30 cellular contexts compared by ENCODE assay signal in genomic region chr7:37392673-37393017, GRCh38. TPM values are rescaled to one million over a fixed set of nuclear protein-coding genes. Genes with fewer than 3 reads are reported as not detected.
DNase-seq lines count a peak whose midpoint lies in the region; ATAC-seq, FAIRE-seq and TF ChIP-seq lines count a peak whose summit lies in the region.
"Had no signal": no experiment of that assay in that cellular context is flagged by ENCODE, and none has a peak within 500 bp of the region (broad histone marks: within the 10 kb centered on the region; RNA-seq: fewer than 3 reads in every experiment).

No MANE protein-coding gene starts in this region.

- peak overlapping the region; percentile 31 to 89 (median 55) for H3K4me2 ChIP-seq in BLaER1 treated with 17β-estradiol and CSF1 and Interleukin-3, amounts not matched to agents 10 nM and 100 nM
- peak overlapping the region; percentile 18 for H3K4me2 ChIP-seq in neural progenitor cell
- H3K4me2 ChIP-seq: GM23338, smooth muscle cell had no signal

- H3K36me3 Mint-ChIP-seq in IgD-negative memory B cell (peaks cover 2% of the 10 kb centered on the region), neural progenitor cell (no peaks in the 10 kb centered on the region)
- H3K36me3 Mint-ChIP-seq: immature natural killer cell, mesothelial cell of epicardium, natural killer cell had no signal

- no peak overlapping the region for H3K4me3 ChIP-seq in BLaER1 treated with 17β-estradiol and CSF1 and Interleukin-3, amounts not matched to agents 10 nM and 100 nM
- H3K4me3 ChIP-seq in dorsolateral prefrontal cortex = no peak overlapping the region
- H3K4me3 ChIP-seq in neural progenitor cell = no peak overlapping the region
- H3K4me3 ChIP-seq: breast epithelium, colonic mucosa, esophagus muscularis mucosa, GM23338, left lung, smooth muscle cell had no signal

- no peaks in the 10 kb centered on the region; a peak in 1 of 22 replicates for H3K9me3 ChIP-seq in BLaER1 treated with 17β-estradiol and CSF1 and Interleukin-3, amounts not matched to agents 10 nM and 100 nM (replicated peaks in 1 of 11)
- H3K9me3 ChIP-seq in neural progenitor cell (ENCODE audit: low read depth) = no peaks in the 10 kb centered on the region
- H3K9me3 ChIP-seq: breast epithelium, Caco-2, colonic mucosa, esophagus muscularis mucosa, left lung had no signal

- H2AFZ ChIP-seq in neural progenitor cell (replicated peaks) = no peak overlapping the region
- H2AFZ ChIP-seq: GM23338 had no signal

- intact Hi-C loops in dorsolateral prefrontal cortex (cut with DNase I) (no loop called here), head of caudate nucleus (cut with DNase I) (no loop called here)

- FAIRE-seq in frontal cortex (lab: Jason Lieb, UNC) = no peak

- TF ChIP-seq CTCF in dorsolateral prefrontal cortex (IDR thresholded peaks at IDR 0.05 in 54 of 56, conservative IDR thresholded peaks at IDR 0.05 in 2 of 56; ENCODE audit: low read depth in 1 of 56, partially characterized antibody in 56 of 56) (no peak), neural progenitor cell (IDR thresholded peaks at IDR 0.05) (no peak)

- no peak overlapping the region for H3K4me3 Mint-ChIP-seq in IgD-negative memory B cell
- H3K4me3 Mint-ChIP-seq in neural progenitor cell = no peak overlapping the region
- H3K4me3 Mint-ChIP-seq: activated CD8-positive, alpha-beta T cell treated with anti-CD3 and anti-CD28 coated beads, Interleukin-2, amount 10 ng/mL, durations not matched to agents 7 days and 5 days; GM23338; immature natural killer cell; mesothelial cell of epicardium; natural killer cell had no signal

- no peak for ATAC-seq in GM21717 (IDR thresholded peaks at IDR 0.05; ENCODE audit: unreplicated experiment)
- ATAC-seq: activated CD8-positive, alpha-beta T cell treated with anti-CD3 and anti-CD28 coated beads, Interleukin-2, amount 10 ng/mL, durations not matched to agents 7 days and 5 days; GM23338 had no signal

- DNase-seq in dorsolateral prefrontal cortex (no peak), neural progenitor cell (ENCODE audit: low spot score) (no peak), ecto neural progenitor cell (ENCODE audit: low spot score) (no peak), head of caudate nucleus (no peak), frontal cortex (ENCODE audit: low spot score in 2 of 2) (no peak)
- DNase-seq: ACHN; activated CD4-positive, CD25-positive, alpha-beta regulatory T cell treated with anti-CD3 and anti-CD28 coated beads, Interleukin-2, amount 50 U/mL, for 72 hours; activated CD8-positive, alpha-beta T cell treated with anti-CD3 and anti-CD28 coated beads, Interleukin-2, amount 10 ng/mL, durations not matched to agents 7 days and 5 days; activated effector memory CD4-positive, alpha-beta T cell treated with anti-CD3 and anti-CD28 coated beads, Interleukin-2, amount 50 U/mL, for 16 hours; activated T-cell treated with anti-CD3 and anti-CD28 coated beads for 4 hours; Caco-2; colonic mucosa; DMS79; foreskin melanocyte; immature natural killer cell; left lung; natural killer cell; NCI-H146; NCI-H446; NCI-H82; T-helper 1 cell had no signal

- peaks cover 0 to 10% (median 0%) of the 10 kb centered on the region in 11 experiments; a peak in 2 of 22 replicates for H4K20me1 ChIP-seq in BLaER1 treated with 17β-estradiol and CSF1 and Interleukin-3, amounts not matched to agents 10 nM and 100 nM
- no peaks in the 10 kb centered on the region for H4K20me1 ChIP-seq in neural progenitor cell (ENCODE audit: low read depth)

- H3K9ac ChIP-seq in BLaER1 treated with 17β-estradiol and CSF1 and Interleukin-3, amounts not matched to agents 10 nM and 100 nM = peak overlapping the region in 2 of 11 experiments; percentile 2 to 48; a peak in 1 of 22 replicates
- no peak overlapping the region for H3K9ac ChIP-seq in neural progenitor cell

- no peaks in the 10 kb centered on the region for H3K36me3 ChIP-seq in BLaER1 treated with 17β-estradiol and CSF1 and Interleukin-3, amounts not matched to agents 10 nM and 100 nM
- no peaks in the 10 kb centered on the region for H3K36me3 ChIP-seq in neural progenitor cell
- H3K36me3 ChIP-seq: breast epithelium, colonic mucosa, esophagus muscularis mucosa, left lung had no signal

- no peaks in the 10 kb centered on the region for H3K9me3 Mint-ChIP-seq in IgD-negative memory B cell
- H3K9me3 Mint-ChIP-seq in neural progenitor cell = no peaks in the 10 kb centered on the region
- H3K9me3 Mint-ChIP-seq: GM23338, immature natural killer cell, mesothelial cell of epicardium, natural killer cell had no signal

- peaks cover 15 to 52% (median 18%) of the 10 kb centered on the region in 10 experiments for H3K4me1 ChIP-seq in BLaER1 treated with 17β-estradiol and CSF1 and Interleukin-3, amounts not matched to agents 10 nM and 100 nM
- peaks cover 30% of the 10 kb centered on the region for H3K4me1 ChIP-seq in neural progenitor cell
- H3K4me1 ChIP-seq: breast epithelium, Caco-2, colonic mucosa had no signal

- H3K4me1 Mint-ChIP-seq in IgD-negative memory B cell (peaks cover 57 to 66% (median 61%) of the 10 kb centered on the region in 3 donors), neural progenitor cell (peaks cover 33% of the 10 kb centered on the region)
- H3K4me1 Mint-ChIP-seq: mesothelial cell of epicardium had no signal

- no peaks in the 10 kb centered on the region for H3F3A ChIP-seq in neural progenitor cell (ENCODE audit: low read depth)

- no peaks in the 10 kb centered on the region for H3K79me2 ChIP-seq in neural progenitor cell (ENCODE audit: low read depth)

- H3K27ac ChIP-seq in BLaER1 treated with 17β-estradiol and CSF1 and Interleukin-3, amounts not matched to agents 10 nM and 100 nM = peak overlapping the region in 6 of 11 experiments; percentile 3 to 68 (median 54); a peak in 10 of 22 replicates
- peak overlapping the region in 37 of 59 donors; percentile 1 to 69 (median 40) for H3K27ac ChIP-seq in dorsolateral prefrontal cortex
- no peak overlapping the region for H3K27ac ChIP-seq in neural progenitor cell
- H3K27ac ChIP-seq: breast epithelium, colonic mucosa had no signal

- H3K27me3 Mint-ChIP-seq in IgD-negative memory B cell = no peaks in the 10 kb centered on the region
- H3K27me3 Mint-ChIP-seq in neural progenitor cell (ENCODE audit: insufficient read depth, low read depth) = no peaks in the 10 kb centered on the region

- H3K27me3 ChIP-seq in BLaER1 treated with 17β-estradiol and CSF1 and Interleukin-3, amounts not matched to agents 10 nM and 100 nM = no peaks in the 10 kb centered on the region
- H3K27me3 ChIP-seq in dorsolateral prefrontal cortex = no peaks in the 10 kb centered on the region
- H3K27me3 ChIP-seq in neural progenitor cell = no peaks in the 10 kb centered on the region
- H3K27me3 ChIP-seq: breast epithelium, colonic mucosa, esophagus muscularis mucosa, left lung had no signal

- H3K27ac Mint-ChIP-seq in IgD-negative memory B cell (peak overlapping the region in 2 of 3 donors; percentile 40 to 45), neural progenitor cell (peak overlapping the region; percentile 81)
- H3K27ac Mint-ChIP-seq: activated CD8-positive, alpha-beta T cell treated with anti-CD3 and anti-CD28 coated beads, Interleukin-2, amount 10 ng/mL, durations not matched to agents 7 days and 5 days; GM23338; immature natural killer cell; mesothelial cell of epicardium had no signal

RNA-seq across cellular contexts. Expression of gene ELMO1, which starts 56.0 kb away (rescaled TPM):
- 86.5 TPM for polyA plus RNA-seq in IgD-negative memory B cell
- 100 to 1,000 TPM in 119 of 120 experiments, 10 to 100 TPM in 1; 96.6 to 391 (median 224) TPM for total RNA-seq in dorsolateral prefrontal cortex
- 22.0 and 27.0 TPM in 2 replicates for total RNA-seq in neural progenitor cell (ENCODE audit: low replicate concordance)
- 68.1 TPM for total RNA-seq in frontal cortex
- polyA plus RNA-seq: BJ had no signal
